Comparison of ENCODE assay signal across 8 cellular contexts in genomic region chr17:58531661-58532554, GRCh38. TPM values are rescaled to one million over a fixed set of nuclear protein-coding genes. Genes with fewer than 3 reads are reported as not detected.
A peak's percentile ranks its signal among the peaks of the same experiment; 100 is the strongest.
DNase-seq lines count a peak whose midpoint lies in the region; ATAC-seq, FAIRE-seq and TF ChIP-seq lines count a peak whose summit lies in the region.

No MANE protein-coding gene starts in this region.

- no peaks in the 10 kb centered on the region for H3K36me3 Mint-ChIP-seq in stimulated activated effector memory CD8-positive, alpha-beta T cell treated with anti-CD3 and anti-CD28 coated beads, Interleukin-12 subunit alpha, Interleukin-12 subunit beta, amount 100 ng/mL, for 72 hours

- peak overlapping the region in 2 of 3 experiments; percentile 39 to 44 for H3K4me3 ChIP-seq in endothelial cell of umbilical vein (replicated peaks in 1 of 3; ENCODE audit: insufficient read depth in 1 of 3, low read depth in 1 of 3, low read length in 3 of 3)

- DNase-seq in AG08395 (ENCODE audit: low spot score) (peak; percentile 67), NCI-H2171 (lab: John Stamatoyannopoulos, UW) (peak; percentile 55), activated T-cell treated with anti-CD3 and anti-CD28 coated beads for 24 hours (ENCODE audit: low read depth) (peak; percentile 40), endothelial cell of umbilical vein (ENCODE audit: low read depth, low spot score) (peak; percentile 56), midbrain (lab: John Stamatoyannopoulos, UW) (peak; percentile 86)
- DNase-seq in stimulated activated effector memory CD8-positive, alpha-beta T cell treated with anti-CD3 and anti-CD28 coated beads, Interleukin-12 subunit alpha, Interleukin-12 subunit beta, amount 100 ng/mL, for 72 hours (ENCODE audit: low spot score in 2 of 2), result peak in 1 of 2 donors; percentile 53

- no peaks in the 10 kb centered on the region for H4K20me1 ChIP-seq in endothelial cell of umbilical vein (replicated peaks; ENCODE audit: control insufficient read depth, extremely low read depth, insufficient read depth, low read length)

- CTCF ChIA-PET in endothelial cell of umbilical vein (lab: Charles Lee), result interaction anchor here (0.6 to 2.2 kb wide), 4 partner anchors 9 to 473 kb away, joined by 3 to 18 read pairs (median 7); no protein-coding TSS in a partner anchor

- no peak for TF ChIP-seq CTCF in endothelial cell of umbilical vein (IDR thresholded peaks at IDR 0.05; ENCODE audit: extremely low read depth in 1 of 2, insufficient read depth in 1 of 2, low read depth in 1 of 2, low read length in 2 of 2)

- no peak overlapping the region for H3K27ac Mint-ChIP-seq in stimulated activated effector memory CD8-positive, alpha-beta T cell treated with anti-CD3 and anti-CD28 coated beads, Interleukin-12 subunit alpha, Interleukin-12 subunit beta, amount 100 ng/mL, for 72 hours

- peaks cover 3 to 5% of the 10 kb centered on the region in 2 experiments for H3K27me3 ChIP-seq in endothelial cell of umbilical vein (ENCODE audit: control insufficient read depth in 2 of 2, insufficient read depth in 2 of 2, low read length in 2 of 2)

- POLR2A ChIA-PET in endothelial cell of umbilical vein (lab: Charles Lee), result interaction anchor here (0.9 kb wide), 1 partner anchor 99 kb away, joined by 4 read pairs; no protein-coding TSS in a partner anchor

- peak overlapping the region; percentile 73 for H2AFZ ChIP-seq in endothelial cell of umbilical vein (ENCODE audit: low read depth, low read length)

- no peaks in the 10 kb centered on the region for H3K9me3 Mint-ChIP-seq in stimulated activated effector memory CD8-positive, alpha-beta T cell treated with anti-CD3 and anti-CD28 coated beads, Interleukin-12 subunit alpha, Interleukin-12 subunit beta, amount 100 ng/mL, for 72 hours

- peaks cover 12% of the 10 kb centered on the region for H3K4me1 Mint-ChIP-seq in stimulated activated effector memory CD8-positive, alpha-beta T cell treated with anti-CD3 and anti-CD28 coated beads, Interleukin-12 subunit alpha, Interleukin-12 subunit beta, amount 100 ng/mL, for 72 hours

- H3K9me3 ChIP-seq in endothelial cell of umbilical vein (replicated peaks; ENCODE audit: control insufficient read depth, insufficient read depth, low read length), result no peaks in the 10 kb centered on the region

- no peak overlapping the region for H3K27ac ChIP-seq in endothelial cell of umbilical vein (ENCODE audit: insufficient read depth, low read depth, low read length)

- H3K36me3 ChIP-seq in endothelial cell of umbilical vein (ENCODE audit: control insufficient read depth in 2 of 2, extremely low read depth in 1 of 2, insufficient read depth in 2 of 2, low read length in 2 of 2), result no peaks in the 10 kb centered on the region

- H3K4me1 ChIP-seq in endothelial cell of umbilical vein (ENCODE audit: control insufficient read depth, extremely low read depth, insufficient read depth, low read length), result peaks cover 15% of the 10 kb centered on the region

- FAIRE-seq in endothelial cell of umbilical vein (lab: Jason Lieb, UNC), result peak; percentile 59

- ATAC-seq in GM21447 (IDR thresholded peaks at IDR 0.05; ENCODE audit: unreplicated experiment), result peak; percentile 47
- peak; percentile 87 for ATAC-seq in stimulated activated effector memory CD8-positive, alpha-beta T cell treated with anti-CD3 and anti-CD28 coated beads, Interleukin-12 subunit alpha, Interleukin-12 subunit beta, amount 100 ng/mL, for 72 hours
- no peak for ATAC-seq in GM18517 (IDR thresholded peaks at IDR 0.05; ENCODE audit: unreplicated experiment)

- H3K79me2 ChIP-seq in endothelial cell of umbilical vein (ENCODE audit: control insufficient read depth, insufficient read depth, low read length), result no peaks in the 10 kb centered on the region

- dilution Hi-C loops in endothelial cell of umbilical vein (cut with MboI; ENCODE audit: extremely low pct_ligation_motif_present, low sequenced_read_pairs), result no loop called here

- intact Hi-C loops in endothelial cell of umbilical vein (cut with micrococcal nuclease), result no loop called here

- BruUV-seq in endothelial cell of umbilical vein (replicated peaks; lab: Mats Ljungman, UMichigan), result no TSS peak

- no peaks in the 10 kb centered on the region for H3K9me1 ChIP-seq in endothelial cell of umbilical vein (replicated peaks; ENCODE audit: control insufficient read depth, extremely low read depth, insufficient read depth, low read length)

- H3K4me3 Mint-ChIP-seq in stimulated activated effector memory CD8-positive, alpha-beta T cell treated with anti-CD3 and anti-CD28 coated beads, Interleukin-12 subunit alpha, Interleukin-12 subunit beta, amount 100 ng/mL, for 72 hours, result peak overlapping the region; percentile 47

- TF ChIP-seq POLR2A in endothelial cell of umbilical vein (IDR thresholded peaks at IDR 0.05; ENCODE audit: low read depth, low read length), result no peak

- peak overlapping the region; percentile 88 for H3K4me2 ChIP-seq in endothelial cell of umbilical vein (ENCODE audit: insufficient read depth, low read length)

- no peak overlapping the region for H3K9ac ChIP-seq in endothelial cell of umbilical vein (replicated peaks; ENCODE audit: extremely low read depth, insufficient read depth, low read length)

TF ChIP-seq in endothelial cell of umbilical vein, 7 proteins besides CTCF, POLR2A, EP300 and RAD21:
- TF ChIP-seq JUN (IDR thresholded peaks at IDR 0.05; ENCODE audit: borderline replicate concordance, insufficient read depth, insufficient read length, low read depth) (no peak), MAX (IDR thresholded peaks at IDR 0.05; ENCODE audit: insufficient read depth, insufficient read length) (no peak), GATA2 (IDR thresholded peaks at IDR 0.05; ENCODE audit: insufficient read depth, insufficient read length, low read depth, low read length) (no peak), MYC (IDR thresholded peaks at IDR 0.05; ENCODE audit: low read depth, low read length) (no peak), POLR2AphosphoS5 (IDR thresholded peaks at IDR 0.05; ENCODE audit: insufficient read depth, low read depth, low read length) (no peak), EZH2 (IDR thresholded peaks at IDR 0.05; ENCODE audit: borderline replicate concordance, low read depth, low read length, severe bottlenecking) (no peak), FOS (IDR thresholded peaks at IDR 0.05; ENCODE audit: borderline replicate concordance, insufficient read depth, low read length) (no peak)

RNA-seq across cellular contexts. Expression of gene MTMR4, which starts 17.5 kb away (rescaled TPM):
- 38.3 and 41.0 TPM in 2 replicates for total RNA-seq in endothelial cell of umbilical vein
- 16.2 and 25.1 TPM in 2 replicates for polyA plus RNA-seq in endothelial cell of umbilical vein
- 16.5 and 17.6 TPM in 2 replicates for polyA plus RNA-seq in endothelial cell of umbilical vein (2011; cell fraction: cytosol; rRNA removed)
- 51.9 and 52.1 TPM in 2 replicates for polyA plus RNA-seq in endothelial cell of umbilical vein (2011; cell fraction: nucleus; rRNA removed)
- polyA plus RNA-seq in endothelial cell of umbilical vein (2012), result 16.7 and 20.3 TPM in 2 replicates
- polyA minus RNA-seq in endothelial cell of umbilical vein, result 137 and 138 TPM in 2 replicates
- polyA minus RNA-seq in endothelial cell of umbilical vein (2011; cell fraction: cytosol; rRNA and poly(A)+ RNA removed), result 28.4 TPM
- polyA minus RNA-seq in endothelial cell of umbilical vein (2011; cell fraction: nucleus; rRNA and poly(A)+ RNA removed), result 27.9 and 34.9 TPM in 2 replicates

RNA-seq across cellular contexts. Expression of gene HSF5, which starts 43.7 kb away (rescaled TPM):
- 0.07 TPM in 1 of 2 replicates, not detected in the other for total RNA-seq in endothelial cell of umbilical vein
- polyA plus RNA-seq in endothelial cell of umbilical vein, result 0.02 and 0.03 TPM in 2 replicates
- polyA plus RNA-seq in endothelial cell of umbilical vein (2011; cell fraction: cytosol; rRNA removed), result 0.01 and 0.03 TPM in 2 replicates
- polyA plus RNA-seq in endothelial cell of umbilical vein (2011; cell fraction: nucleus; rRNA removed), result 0.04 and 0.07 TPM in 2 replicates
- polyA plus RNA-seq in endothelial cell of umbilical vein (2012), result not detected in 2 replicates
- 0.07 TPM in 1 of 2 replicates, not detected in the other for polyA minus RNA-seq in endothelial cell of umbilical vein
- polyA minus RNA-seq in endothelial cell of umbilical vein (2011; cell fraction: cytosol; rRNA and poly(A)+ RNA removed), result not detected
- polyA minus RNA-seq in endothelial cell of umbilical vein (2011; cell fraction: nucleus; rRNA and poly(A)+ RNA removed), result 0.10 and 0.24 TPM in 2 replicates
